8 cellular contexts compared by ENCODE assay signal in the genomic region with DNA sequence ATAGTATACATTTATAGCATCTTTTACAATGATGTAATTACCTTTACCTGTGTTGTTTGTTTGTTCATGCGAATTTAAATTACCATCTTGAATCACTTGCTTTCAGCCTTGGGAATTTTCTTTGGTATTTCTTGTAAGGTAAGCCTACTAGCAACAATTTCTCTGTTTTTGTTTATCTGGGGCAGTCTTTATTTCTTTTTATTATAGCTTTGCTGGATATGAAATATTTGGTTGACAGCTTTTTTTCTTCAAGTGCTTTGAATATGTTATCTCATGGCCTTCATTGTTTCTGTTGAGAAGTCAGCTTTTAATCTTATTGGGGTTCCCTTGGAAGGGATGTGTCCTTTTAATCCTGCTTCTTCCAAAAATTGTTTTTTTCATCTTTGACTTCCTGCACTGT.
"Had no signal": no experiment of that assay in that cellular context is flagged by ENCODE, and none has a peak within 500 bp of the region (broad histone marks: within the 10 kb centered on the region; RNA-seq: fewer than 3 reads in every experiment).

No MANE protein-coding gene starts in this region.

- DNase-seq: GM23248, GOT3, H7, H9, HCEC 1CT, HFFc6 had no signal

- H3K4me1 ChIP-seq: HAP-1 had no signal

- H3K9me3 ChIP-seq: HAP-1 had no signal

- H3K27ac ChIP-seq: GM23248 had no signal

- H3K36me3 ChIP-seq: HAP-1 had no signal

- H3K4me3 ChIP-seq: GM23248, GM23338, HAP-1 had no signal
